In the genomic region with DNA sequence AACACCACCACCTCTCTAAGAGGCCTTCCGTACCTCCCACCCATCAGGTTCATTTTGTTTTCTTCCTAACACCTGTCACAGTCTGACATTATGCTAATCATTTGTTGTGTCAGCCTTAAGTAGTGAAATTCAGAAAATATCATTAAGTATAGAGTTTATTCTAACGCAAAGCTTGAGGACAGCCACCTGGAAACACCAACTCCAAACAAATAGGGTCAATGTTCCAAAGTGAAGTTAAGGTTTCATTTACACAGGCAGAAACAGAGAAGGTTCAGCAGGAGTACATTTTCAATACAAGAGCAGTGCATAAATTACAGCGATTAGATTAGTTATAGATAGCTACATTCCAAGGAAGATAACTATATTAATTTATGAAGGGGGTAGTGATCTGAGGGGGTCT, we compare ENCODE assay signal across 9 cellular contexts. TPM values are rescaled to one million over a fixed set of nuclear protein-coding genes. Genes with fewer than 3 reads are reported as not detected.
A peak's percentile ranks its signal among the peaks of the same experiment; 100 is the strongest.
DNase-seq lines count a peak whose midpoint lies in the region; ATAC-seq and TF ChIP-seq lines count a peak whose summit lies in the region.
"Had no signal": no experiment of that assay in that cellular context is flagged by ENCODE, and none has a peak within 500 bp of the region (broad histone marks: within the 10 kb centered on the region; RNA-seq: fewer than 3 reads in every experiment).

No MANE protein-coding gene starts in this region.

- peaks cover 0 to 10% (median 3%) of the 10 kb centered on the region in 5 experiments for H3K9me3 Mint-ChIP-seq in brain
- no peaks in the 10 kb centered on the region for H3K9me3 Mint-ChIP-seq in mesothelial cell of epicardium

- H3K27ac ChIP-seq in heart right ventricle (peak overlapping the region in 8 of 10 donors; percentile 82 to 98 (median 92)), vagina (peak overlapping the region; percentile 96)

- H3K4me3 ChIP-seq in heart right ventricle (peak overlapping the region in 9 of 10 donors; percentile 68 to 87 (median 82)), vagina (peak overlapping the region; percentile 93 to 95)

- no peaks in the 10 kb centered on the region for H3K9me3 ChIP-seq in heart right ventricle
- H3K9me3 ChIP-seq in vagina = no peaks in the 10 kb centered on the region

- 76 to 77% methylated on average over 3 of the region's 3 CpGs for WGBS in heart right ventricle, 2 donors

- DNase-seq in heart right ventricle = no peak
- DNase-seq in cardiac septum (ENCODE audit: low spot score) = no peak
- no peak for DNase-seq in mesothelial cell of epicardium (ENCODE audit: low spot score in 2 of 2, unreplicated experiment in 2 of 2)
- DNase-seq in vagina (ENCODE audit: extremely low spot score in 2 of 2) = no peak
- DNase-seq in NCI-H774 (lab: John Stamatoyannopoulos, UW) = no peak
- no peak for DNase-seq in stimulated activated naive CD4-positive, alpha-beta T cell treated with Interleukin-2 at 50 U/mL for 16 hours (lab: John Stamatoyannopoulos, UW)
- DNase-seq: amniotic stem cell had no signal

- H3K4me1 Mint-ChIP-seq in brain (peaks cover 90% of the 10 kb centered on the region), mesothelial cell of epicardium (peaks cover 84% of the 10 kb centered on the region)

- intact Hi-C loops in heart right ventricle (cut with DNase I) (loop anchor here in 3 of 10 donors (5.0 to 10.0 kb wide), 5 partner anchors 133 to 503 kb away; no protein-coding TSS in a partner anchor), cardiac septum (cut with DNase I) (loop anchor here (5.0 kb wide), 1 partner anchor 160 kb away; no protein-coding TSS in a partner anchor), vagina (cut with DNase I) (no loop called here)

- ATAC-seq in heart right ventricle = no peak
- no peak for ATAC-seq in HG02642 (IDR thresholded peaks at IDR 0.05; ENCODE audit: poor library complexity, unreplicated experiment)

- no peak for TF ChIP-seq POLR2A in vagina (IDR thresholded peaks at IDR 0.05)

- H3K27me3 ChIP-seq in heart right ventricle = no peaks in the 10 kb centered on the region
- H3K27me3 ChIP-seq in vagina = no peaks in the 10 kb centered on the region

- no peak for TF ChIP-seq CTCF in heart right ventricle (IDR thresholded peaks at IDR 0.05)
- no peak for TF ChIP-seq CTCF in brain (conservative IDR thresholded peaks at IDR 0.05)
- no peak for TF ChIP-seq CTCF in mesothelial cell of epicardium (IDR thresholded peaks at IDR 0.05; ENCODE audit: unreplicated experiment)
- TF ChIP-seq CTCF in vagina (IDR thresholded peaks at IDR 0.05) = no peak

- H3K4me3 Mint-ChIP-seq in brain = peak overlapping the region; percentile 91 to 98 (median 97)
- H3K4me3 Mint-ChIP-seq in mesothelial cell of epicardium = peak overlapping the region; percentile 89

- H3K36me3 Mint-ChIP-seq in brain (peaks cover 31% of the 10 kb centered on the region), mesothelial cell of epicardium (peaks cover 11% of the 10 kb centered on the region)

- peaks cover 0 to 48% (median 41%) of the 10 kb centered on the region in 9 donors for H3K4me1 ChIP-seq in heart right ventricle
- peaks cover 61% of the 10 kb centered on the region for H3K4me1 ChIP-seq in vagina

- peaks cover 0 to 18% (median 3%) of the 10 kb centered on the region in 9 donors for H3K36me3 ChIP-seq in heart right ventricle
- no peaks in the 10 kb centered on the region for H3K36me3 ChIP-seq in vagina

- H3K27ac Mint-ChIP-seq in brain = peak overlapping the region; percentile 95 to 98 (median 97)
- peak overlapping the region; percentile 99 for H3K27ac Mint-ChIP-seq in mesothelial cell of epicardium

- H3K27me3 Mint-ChIP-seq in brain (peaks cover 7% of the 10 kb centered on the region), mesothelial cell of epicardium (ENCODE audit: low read depth) (no peaks in the 10 kb centered on the region)

RNA-seq across cellular contexts. Expression of a gene that starts 1.3 kb away (rescaled TPM):
- 10 to 100 TPM in 8 of 10 donors, 1 to 10 TPM in 2; 9.3 to 16.4 (median 13.7) TPM for total RNA-seq in heart right ventricle
- 10 to 100 TPM in 1 of 2 donors, 1 to 10 TPM in 1; 6.9 to 11.0 TPM for polyA plus RNA-seq in heart right ventricle
- 15.0 TPM for total RNA-seq in cardiac septum
- 3.6 TPM for polyA plus RNA-seq in brain (ENCODE audit: insufficient read depth, low read depth, low replicate concordance)
- 48.9 to 56.2 TPM (median 49.3 TPM) in 3 replicates for total RNA-seq in mesothelial cell of epicardium
- total RNA-seq in vagina = 29.7 TPM
